ENCODE assay signal across 1 cellular context in the genomic region with DNA sequence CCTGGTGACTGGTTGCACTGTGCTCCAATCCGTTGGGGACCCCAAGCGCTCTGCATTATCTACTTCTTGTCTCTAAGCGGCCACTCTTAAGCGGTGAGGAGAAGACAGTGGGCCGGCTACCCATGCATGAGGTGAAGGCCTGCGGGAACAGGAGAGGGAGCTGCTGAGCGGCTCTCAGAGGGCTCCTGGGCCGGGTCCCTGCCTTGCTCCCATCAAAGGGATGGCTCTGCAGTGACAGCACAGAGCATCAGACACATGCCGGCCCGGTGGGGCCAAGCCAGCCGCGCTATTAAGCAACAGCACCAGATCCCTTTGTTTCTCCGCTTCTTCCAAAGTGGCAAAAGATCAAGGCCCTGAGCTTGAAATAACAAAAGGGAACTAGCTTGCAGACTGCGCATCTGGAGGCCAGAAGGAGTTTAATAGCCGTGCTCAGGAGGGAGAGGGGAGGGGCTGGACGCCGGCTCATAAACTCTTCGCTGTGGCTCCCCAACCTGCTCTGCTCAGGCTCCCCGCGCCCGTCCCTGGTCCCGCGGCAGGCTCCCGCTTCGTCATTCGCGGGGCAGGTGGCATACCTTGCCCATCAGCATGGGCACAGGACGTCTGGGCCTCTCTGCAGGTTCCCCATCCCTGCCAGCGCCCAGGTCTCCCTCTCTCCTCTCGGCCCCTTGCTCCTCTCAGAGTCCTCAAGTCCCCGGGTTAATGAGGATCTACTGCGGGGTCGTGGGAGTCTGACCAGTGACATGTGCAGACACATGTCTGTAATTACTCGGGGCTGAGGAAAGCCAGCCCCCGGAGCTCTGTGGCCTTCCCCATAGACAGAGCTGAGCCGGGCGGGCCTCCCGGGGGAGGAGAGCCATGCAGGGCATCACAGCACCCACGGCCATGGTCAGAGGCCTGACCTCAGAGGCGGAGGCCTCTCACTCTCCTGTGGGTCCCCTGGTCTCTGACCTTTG.
TF ChIP-seq lines count a peak whose summit lies in the region.

No MANE protein-coding gene starts in this region.

TF ChIP-seq in HCT116, 20 proteins besides CTCF, POLR2A, EP300 and RAD21 (continued from another document):
- TF ChIP-seq CBX3 (IDR thresholded peaks at IDR 0.05; ENCODE audit: low read depth) (no peak), TCF7L2 (IDR thresholded peaks at IDR 0.05; ENCODE audit: borderline replicate concordance, extremely low read depth, insufficient read depth, insufficient read length) (no peak), SRF (IDR thresholded peaks at IDR 0.05; ENCODE audit: low read depth) (no peak), ELF1 (IDR thresholded peaks at IDR 0.05; ENCODE audit: borderline replicate concordance, low read depth) (no peak)
